In the genomic region with DNA sequence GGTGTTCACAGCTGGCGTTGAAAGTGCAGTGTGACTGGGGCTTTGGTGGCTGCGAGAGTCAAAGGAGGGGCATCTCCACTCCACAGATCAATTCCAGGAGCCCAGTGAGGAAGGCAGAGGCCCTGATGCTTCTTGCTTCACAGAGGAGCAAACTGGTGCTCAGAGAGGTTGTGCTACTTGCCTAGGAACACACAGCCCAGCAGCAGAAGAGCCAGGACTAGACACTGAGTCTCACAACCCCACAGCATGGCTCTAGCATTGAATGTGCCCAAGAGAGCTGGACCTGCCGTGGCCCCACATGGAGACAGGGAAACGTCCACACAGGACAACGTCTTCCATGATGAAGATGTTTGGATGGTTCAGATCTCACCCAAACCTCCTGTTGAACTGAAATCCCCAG, we compare ENCODE assay signal across 1 cellular context.
TF ChIP-seq lines count a peak whose summit lies in the region.

No MANE protein-coding gene starts in this region.

TF ChIP-seq in SK-N-SH treated with all-trans-retinoic acid at 6 μM for 48 hours, 23 proteins besides CTCF, POLR2A, EP300 and RAD21 (continued from another document):
- TF ChIP-seq ISL1 (CRISPR knock-in tag; IDR thresholded peaks at IDR 0.05) = no peak
- TF ChIP-seq ZC3H10 (CRISPR knock-in tag; IDR thresholded peaks at IDR 0.05) = no peak
